20 cellular contexts compared by ENCODE assay signal in the genomic region with DNA sequence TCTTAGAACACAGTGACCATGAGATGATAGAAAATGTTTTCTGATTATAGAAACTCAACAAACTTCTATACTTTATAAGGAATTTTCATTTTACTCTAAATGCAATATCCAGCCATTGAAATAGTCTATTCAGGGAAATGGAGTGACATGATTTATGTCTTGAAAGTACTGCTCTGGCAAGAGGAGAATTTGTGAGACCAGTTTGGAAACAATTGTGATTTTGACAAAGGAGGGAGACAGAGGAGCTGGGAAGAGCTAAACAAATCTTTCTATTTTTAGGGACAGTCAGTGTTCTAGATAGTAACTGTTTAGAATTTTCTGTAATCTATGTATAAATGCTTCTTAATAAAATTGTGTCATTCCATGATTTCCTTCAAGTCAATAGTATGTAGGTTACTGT.
"Had no signal": no experiment of that assay in that cellular context is flagged by ENCODE, and none has a peak within 500 bp of the region (broad histone marks: within the 10 kb centered on the region; RNA-seq: fewer than 3 reads in every experiment).

No MANE protein-coding gene starts in this region.

- H3K4me2 ChIP-seq: hepatocyte had no signal

- H3K4me3 ChIP-seq: esophagus muscularis mucosa, hepatocyte, left ventricle myocardium inferior, lower lobe of right lung, psoas muscle, right lobe of liver, stomach, thoracic aorta, transverse colon had no signal

- H3K36me3 ChIP-seq: esophagus muscularis mucosa, left ventricle myocardium inferior, lower lobe of right lung, right lobe of liver, stomach, thoracic aorta, transverse colon had no signal

- DNase-seq: effector memory CD4-positive, alpha-beta T cell; foreskin melanocyte; head of caudate nucleus; kidney; left cardiac atrium; left ventricle myocardium inferior; lower lobe of right lung; midbrain; naive B cell; psoas muscle; retina; right lobe of liver; stimulated activated naive CD4-positive, alpha-beta T cell; stomach; substantia nigra; transverse colon had no signal

- H3K4me1 ChIP-seq: left ventricle myocardium inferior, lower lobe of right lung, psoas muscle, right lobe of liver had no signal

- H2AFZ ChIP-seq: hepatocyte had no signal

- H3K79me2 ChIP-seq: hepatocyte had no signal

- H3K9me3 ChIP-seq: esophagus muscularis mucosa, left ventricle myocardium inferior, lower lobe of right lung, psoas muscle, right lobe of liver, stomach, thoracic aorta, transverse colon had no signal

- H3K27ac ChIP-seq: epithelial cell of prostate, esophagus muscularis mucosa, hepatocyte, left ventricle myocardium inferior, lower lobe of right lung, psoas muscle, right lobe of liver, stomach, thoracic aorta, transverse colon had no signal

- H3K27me3 ChIP-seq: esophagus muscularis mucosa, hepatocyte, right lobe of liver, stomach, transverse colon had no signal
